Comparison of ENCODE assay signal across 2 cellular contexts in genomic region chr10:29611796-29612381, GRCh38.
TF ChIP-seq lines count a peak whose summit lies in the region.

No MANE protein-coding gene starts in this region.

TF ChIP-seq in HEK293, 187 proteins besides CTCF, POLR2A, EP300 and RAD21 (continued from another document):
- TF ChIP-seq PRDM10 (tag by site-specific recombination; IDR thresholded peaks at IDR 0.05), result 0 out of 2 replicates have a peak, but pooled peaks have one; percentile 35

TF ChIP-seq in WTC11, 78 proteins besides CTCF, POLR2A, EP300 and RAD21 (continued from another document):
- TF ChIP-seq, protein P1, sequence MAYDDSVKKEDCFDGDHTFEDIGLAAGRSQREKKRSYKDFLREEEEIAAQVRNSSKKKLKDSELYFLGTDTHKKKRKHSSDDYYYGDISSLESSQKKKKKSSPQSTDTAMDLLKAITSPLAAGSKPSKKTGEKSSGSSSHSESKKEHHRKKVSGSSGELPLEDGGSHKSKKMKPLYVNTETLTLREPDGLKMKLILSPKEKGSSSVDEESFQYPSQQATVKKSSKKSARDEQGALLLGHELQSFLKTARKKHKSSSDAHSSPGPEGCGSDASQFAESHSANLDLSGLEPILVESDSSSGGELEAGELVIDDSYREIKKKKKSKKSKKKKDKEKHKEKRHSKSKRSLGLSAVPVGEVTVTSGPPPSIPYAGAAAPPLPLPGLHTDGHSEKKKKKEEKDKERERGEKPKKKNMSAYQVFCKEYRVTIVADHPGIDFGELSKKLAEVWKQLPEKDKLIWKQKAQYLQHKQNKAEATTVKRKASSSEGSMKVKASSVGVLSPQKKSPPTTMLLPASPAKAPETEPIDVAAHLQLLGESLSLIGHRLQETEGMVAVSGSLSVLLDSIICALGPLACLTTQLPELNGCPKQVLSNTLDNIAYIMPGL (CRISPR knock-in tag; IDR thresholded peaks at IDR 0.05), result no peak
- no peak for TF ChIP-seq STAT6 (CRISPR knock-in tag; conservative IDR thresholded peaks at IDR 0.05; ENCODE audit: low read depth)
- no peak for TF ChIP-seq TEAD4 (CRISPR knock-in tag; IDR thresholded peaks at IDR 0.05)
- no peak for TF ChIP-seq RORB (CRISPR knock-in tag; IDR thresholded peaks at IDR 0.05)
- TF ChIP-seq GRHL2 (CRISPR knock-in tag; IDR thresholded peaks at IDR 0.05; ENCODE audit: insufficient replicate concordance, severe bottlenecking), result no peak
- no peak for TF ChIP-seq KAT7 (CRISPR knock-in tag; IDR thresholded peaks at IDR 0.05; ENCODE audit: borderline replicate concordance)
- TF ChIP-seq NR1H2 (CRISPR knock-in tag; IDR thresholded peaks at IDR 0.05), result no peak
- no peak for TF ChIP-seq ESRRA (CRISPR knock-in tag; IDR thresholded peaks at IDR 0.05; ENCODE audit: borderline replicate concordance)
- no peak for TF ChIP-seq E2F4 (CRISPR knock-in tag; IDR thresholded peaks at IDR 0.05; ENCODE audit: borderline replicate concordance, low read depth)
- TF ChIP-seq ZNF219 (CRISPR knock-in tag; IDR thresholded peaks at IDR 0.05; ENCODE audit: borderline replicate concordance), result no peak
- TF ChIP-seq RELA (CRISPR knock-in tag; IDR thresholded peaks at IDR 0.05; ENCODE audit: borderline replicate concordance), result no peak
- TF ChIP-seq TP53 (CRISPR knock-in tag; IDR thresholded peaks at IDR 0.05), result no peak
- TF ChIP-seq SMAD3 (CRISPR knock-in tag; IDR thresholded peaks at IDR 0.05; ENCODE audit: borderline replicate concordance), result no peak
- no peak for TF ChIP-seq USF1 (CRISPR knock-in tag; IDR thresholded peaks at IDR 0.05)
- no peak for TF ChIP-seq NR2C2 (CRISPR knock-in tag; IDR thresholded peaks at IDR 0.05)
- no peak for TF ChIP-seq ZNF671 (CRISPR knock-in tag; IDR thresholded peaks at IDR 0.05)
- no peak for TF ChIP-seq IRF1 (CRISPR knock-in tag; IDR thresholded peaks at IDR 0.05)
- no peak for TF ChIP-seq AR (CRISPR knock-in tag; IDR thresholded peaks at IDR 0.05)
